In genomic region chr12:88753707-88754106, GRCh38 we compare ENCODE assay signal across 12 cellular contexts.
DNase-seq lines count a peak whose midpoint lies in the region; ATAC-seq and TF ChIP-seq lines count a peak whose summit lies in the region.
"Had no signal": no experiment of that assay in that cellular context is flagged by ENCODE, and none has a peak within 500 bp of the region (broad histone marks: within the 10 kb centered on the region; RNA-seq: fewer than 3 reads in every experiment).

No MANE protein-coding gene starts in this region.

- in situ Hi-C loops in Caki2 (cut with HindIII; ENCODE audit: low pct_unique_long_range_greater_than_20kb, low sequenced_read_pairs), result no loop called here

- DNase-seq in Caki2 (ENCODE audit: low read depth) (peak; percentile 21), epithelial cell of proximal tubule (ENCODE audit: low read depth) (peak; percentile 55), kidney tubule cell (ENCODE audit: low spot score) (peak; percentile 77), sigmoid colon (no peak), Right ventricle myocardium superior (no peak), NCI-H1417 (lab: John Stamatoyannopoulos, UW) (no peak)
- DNase-seq: BE2C; CD4-positive, alpha-beta memory T cell; DND-41; GDM1 had no signal

- no peak for TF ChIP-seq CTCF in epithelial cell of proximal tubule (conservative IDR thresholded peaks at IDR 0.05; ENCODE audit: low read depth, low read length)
- no peak for TF ChIP-seq CTCF in sigmoid colon (IDR thresholded peaks at IDR 0.05)

- intact Hi-C loops in sigmoid colon (cut with DNase I) (no loop called here), Right ventricle myocardium superior (cut with DNase I) (no loop called here)

- TF ChIP-seq EP300 in sigmoid colon (IDR thresholded peaks at IDR 0.05), result no peak

- TF ChIP-seq POLR2A in sigmoid colon (IDR thresholded peaks at IDR 0.05), result no peak

- H3K27ac ChIP-seq in sigmoid colon, result peak overlapping the region; percentile 28 to 56 (median 38)
- H3K27ac ChIP-seq: C4-2B had no signal

- no peaks in the 10 kb centered on the region for H3K9me3 ChIP-seq in sigmoid colon
- H3K9me3 ChIP-seq: BE2C had no signal

- H3K36me3 ChIP-seq in sigmoid colon, result no peaks in the 10 kb centered on the region
- H3K36me3 ChIP-seq: BE2C had no signal

- H3K27me3 ChIP-seq in sigmoid colon, result no peaks in the 10 kb centered on the region
- H3K27me3 ChIP-seq: BE2C had no signal

- H3K4me3 ChIP-seq in epithelial cell of proximal tubule (ENCODE audit: low read depth, low read length), result no peak overlapping the region
- H3K4me3 ChIP-seq in sigmoid colon, result no peak overlapping the region

- 91 to 92% methylated on average over 8 of the region's 8 CpGs for WGBS in sigmoid colon, 2 donors

- ATAC-seq in Right ventricle myocardium superior (ENCODE audit: poor library complexity), result no peak
- no peak for ATAC-seq in HG02759 (IDR thresholded peaks at IDR 0.05; ENCODE audit: unreplicated experiment)

- peaks cover 0 to 18% (median 7%) of the 10 kb centered on the region in 4 donors for H3K4me1 ChIP-seq in sigmoid colon
- H3K4me1 ChIP-seq: BE2C had no signal

Comparison
In these comparisons a context has a peak if more than half of its experiments do, and no peak if none do; other contexts are left out.
1. DNase-seq: peak in Caki2 (single experiment), epithelial cell of proximal tubule (single experiment) and kidney tubule cell (single experiment); none in sigmoid colon (single experiment), Right ventricle myocardium superior (single experiment) and NCI-H1417 (0 of 3).